3 cellular contexts compared by ENCODE assay signal in the genomic region with DNA sequence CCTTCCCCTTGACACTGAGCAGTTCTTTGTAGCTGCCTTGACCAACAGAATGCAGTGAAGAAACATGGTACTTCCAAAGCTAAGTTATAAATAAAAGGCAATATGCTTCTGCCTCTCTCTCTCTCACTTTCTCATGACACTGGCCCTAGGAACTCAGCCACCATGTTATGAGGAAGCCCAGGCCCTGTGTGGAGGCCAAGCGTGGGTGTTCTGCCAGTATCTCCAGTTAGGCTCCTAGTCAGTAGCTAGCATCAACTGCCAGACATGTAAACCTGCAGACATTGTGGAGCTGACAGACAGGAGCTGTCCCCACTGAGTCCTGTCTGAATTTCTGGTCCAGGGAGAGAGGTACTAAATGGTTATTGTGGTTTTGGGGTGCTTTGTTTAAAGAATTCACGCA.
A peak's percentile ranks its signal among the peaks of the same experiment; 100 is the strongest.
TF ChIP-seq lines count a peak whose summit lies in the region.

No MANE protein-coding gene starts in this region.

TF ChIP-seq in SK-N-SH treated with all-trans-retinoic acid at 6 μM for 48 hours, 23 proteins besides CTCF, POLR2A, EP300 and RAD21:
- no peak for TF ChIP-seq ZFP30 (CRISPR knock-in tag; IDR thresholded peaks at IDR 0.05)
- TF ChIP-seq ZC3H10 (CRISPR knock-in tag; IDR thresholded peaks at IDR 0.05), result no peak
- no peak for TF ChIP-seq TOX (CRISPR knock-in tag; IDR thresholded peaks at IDR 0.05; ENCODE audit: borderline replicate concordance)
- peak; percentile 85; the same call in 1 of the 2 replicates for TF ChIP-seq ZNF565 (CRISPR knock-in tag; conservative IDR thresholded peaks at IDR 0.05; ENCODE audit: low read depth)

TF ChIP-seq in SK-N-SH, 30 proteins besides CTCF, POLR2A, EP300 and RAD21:
- TF ChIP-seq POLR2AphosphoS5 (IDR thresholded peaks at IDR 0.05; ENCODE audit: low read depth, low read length) (no peak), GABPA (IDR thresholded peaks at IDR 0.05; ENCODE audit: low read depth) (no peak), TEAD4 (IDR thresholded peaks at IDR 0.05; ENCODE audit: borderline replicate concordance, insufficient read depth) (no peak)
- TF ChIP-seq, protein P1, sequence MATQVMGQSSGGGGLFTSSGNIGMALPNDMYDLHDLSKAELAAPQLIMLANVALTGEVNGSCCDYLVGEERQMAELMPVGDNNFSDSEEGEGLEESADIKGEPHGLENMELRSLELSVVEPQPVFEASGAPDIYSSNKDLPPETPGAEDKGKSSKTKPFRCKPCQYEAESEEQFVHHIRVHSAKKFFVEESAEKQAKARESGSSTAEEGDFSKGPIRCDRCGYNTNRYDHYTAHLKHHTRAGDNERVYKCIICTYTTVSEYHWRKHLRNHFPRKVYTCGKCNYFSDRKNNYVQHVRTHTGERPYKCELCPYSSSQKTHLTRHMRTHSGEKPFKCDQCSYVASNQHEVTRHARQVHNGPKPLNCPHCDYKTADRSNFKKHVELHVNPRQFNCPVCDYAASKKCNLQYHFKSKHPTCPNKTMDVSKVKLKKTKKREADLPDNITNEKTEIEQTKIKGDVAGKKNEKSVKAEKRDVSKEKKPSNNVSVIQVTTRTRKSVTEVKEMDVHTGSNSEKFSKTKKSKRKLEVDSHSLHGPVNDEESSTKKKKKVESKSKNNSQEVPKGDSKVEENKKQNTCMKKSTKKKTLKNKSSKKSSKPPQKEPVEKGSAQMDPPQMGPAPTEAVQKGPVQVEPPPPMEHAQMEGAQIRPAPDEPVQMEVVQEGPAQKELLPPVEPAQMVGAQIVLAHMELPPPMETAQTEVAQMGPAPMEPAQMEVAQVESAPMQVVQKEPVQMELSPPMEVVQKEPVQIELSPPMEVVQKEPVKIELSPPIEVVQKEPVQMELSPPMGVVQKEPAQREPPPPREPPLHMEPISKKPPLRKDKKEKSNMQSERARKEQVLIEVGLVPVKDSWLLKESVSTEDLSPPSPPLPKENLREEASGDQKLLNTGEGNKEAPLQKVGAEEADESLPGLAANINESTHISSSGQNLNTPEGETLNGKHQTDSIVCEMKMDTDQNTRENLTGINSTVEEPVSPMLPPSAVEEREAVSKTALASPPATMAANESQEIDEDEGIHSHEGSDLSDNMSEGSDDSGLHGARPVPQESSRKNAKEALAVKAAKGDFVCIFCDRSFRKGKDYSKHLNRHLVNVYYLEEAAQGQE (IDR thresholded peaks at IDR 0.05; ENCODE audit: low read depth, low read length), result no peak

TF ChIP-seq in K562, 482 proteins besides CTCF, POLR2A, EP300 and RAD21 (continues in another document):
- no peak for TF ChIP-seq ZNF316 (IDR thresholded peaks at IDR 0.05)
- TF ChIP-seq SUPT5H (IDR thresholded peaks at IDR 0.05), result 0 out of 2 replicates have a peak, but pooled peaks have one; percentile 14
- no peak for TF ChIP-seq ZNF77 (CRISPR knock-in tag; IDR thresholded peaks at IDR 0.05)
- TF ChIP-seq ZBED1 (IDR thresholded peaks at IDR 0.05), result 0 out of 2 replicates have a peak, but pooled peaks have one; percentile 35
- TF ChIP-seq, protein P2, sequence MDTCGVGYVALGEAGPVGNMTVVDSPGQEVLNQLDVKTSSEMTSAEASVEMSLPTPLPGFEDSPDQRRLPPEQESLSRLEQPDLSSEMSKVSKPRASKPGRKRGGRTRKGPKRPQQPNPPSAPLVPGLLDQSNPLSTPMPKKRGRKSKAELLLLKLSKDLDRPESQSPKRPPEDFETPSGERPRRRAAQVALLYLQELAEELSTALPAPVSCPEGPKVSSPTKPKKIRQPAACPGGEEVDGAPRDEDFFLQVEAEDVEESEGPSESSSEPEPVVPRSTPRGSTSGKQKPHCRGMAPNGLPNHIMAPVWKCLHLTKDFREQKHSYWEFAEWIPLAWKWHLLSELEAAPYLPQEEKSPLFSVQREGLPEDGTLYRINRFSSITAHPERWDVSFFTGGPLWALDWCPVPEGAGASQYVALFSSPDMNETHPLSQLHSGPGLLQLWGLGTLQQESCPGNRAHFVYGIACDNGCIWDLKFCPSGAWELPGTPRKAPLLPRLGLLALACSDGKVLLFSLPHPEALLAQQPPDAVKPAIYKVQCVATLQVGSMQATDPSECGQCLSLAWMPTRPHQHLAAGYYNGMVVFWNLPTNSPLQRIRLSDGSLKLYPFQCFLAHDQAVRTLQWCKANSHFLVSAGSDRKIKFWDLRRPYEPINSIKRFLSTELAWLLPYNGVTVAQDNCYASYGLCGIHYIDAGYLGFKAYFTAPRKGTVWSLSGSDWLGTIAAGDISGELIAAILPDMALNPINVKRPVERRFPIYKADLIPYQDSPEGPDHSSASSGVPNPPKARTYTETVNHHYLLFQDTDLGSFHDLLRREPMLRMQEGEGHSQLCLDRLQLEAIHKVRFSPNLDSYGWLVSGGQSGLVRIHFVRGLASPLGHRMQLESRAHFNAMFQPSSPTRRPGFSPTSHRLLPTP (IDR thresholded peaks at IDR 0.05; ENCODE audit: borderline replicate concordance, extremely low read depth, insufficient read length), result no peak
- TF ChIP-seq, protein P3, sequence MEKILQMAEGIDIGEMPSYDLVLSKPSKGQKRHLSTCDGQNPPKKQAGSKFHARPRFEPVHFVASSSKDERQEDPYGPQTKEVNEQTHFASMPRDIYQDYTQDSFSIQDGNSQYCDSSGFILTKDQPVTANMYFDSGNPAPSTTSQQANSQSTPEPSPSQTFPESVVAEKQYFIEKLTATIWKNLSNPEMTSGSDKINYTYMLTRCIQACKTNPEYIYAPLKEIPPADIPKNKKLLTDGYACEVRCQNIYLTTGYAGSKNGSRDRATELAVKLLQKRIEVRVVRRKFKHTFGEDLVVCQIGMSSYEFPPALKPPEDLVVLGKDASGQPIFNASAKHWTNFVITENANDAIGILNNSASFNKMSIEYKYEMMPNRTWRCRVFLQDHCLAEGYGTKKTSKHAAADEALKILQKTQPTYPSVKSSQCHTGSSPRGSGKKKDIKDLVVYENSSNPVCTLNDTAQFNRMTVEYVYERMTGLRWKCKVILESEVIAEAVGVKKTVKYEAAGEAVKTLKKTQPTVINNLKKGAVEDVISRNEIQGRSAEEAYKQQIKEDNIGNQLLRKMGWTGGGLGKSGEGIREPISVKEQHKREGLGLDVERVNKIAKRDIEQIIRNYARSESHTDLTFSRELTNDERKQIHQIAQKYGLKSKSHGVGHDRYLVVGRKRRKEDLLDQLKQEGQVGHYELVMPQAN (IDR thresholded peaks at IDR 0.05; ENCODE audit: borderline replicate concordance), result no peak
- TF ChIP-seq MAFG (tag; conservative IDR thresholded peaks at IDR 0.05), result no peak
- TF ChIP-seq, protein P4, sequence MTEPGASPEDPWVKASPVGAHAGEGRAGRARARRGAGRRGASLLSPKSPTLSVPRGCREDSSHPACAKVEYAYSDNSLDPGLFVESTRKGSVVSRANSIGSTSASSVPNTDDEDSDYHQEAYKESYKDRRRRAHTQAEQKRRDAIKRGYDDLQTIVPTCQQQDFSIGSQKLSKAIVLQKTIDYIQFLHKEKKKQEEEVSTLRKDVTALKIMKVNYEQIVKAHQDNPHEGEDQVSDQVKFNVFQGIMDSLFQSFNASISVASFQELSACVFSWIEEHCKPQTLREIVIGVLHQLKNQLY (CRISPR knock-in tag; conservative IDR thresholded peaks at IDR 0.05), result no peak
- TF ChIP-seq CBX5 (IDR thresholded peaks at IDR 0.05; ENCODE audit: borderline replicate concordance, low read depth), result 0 out of 2 replicates have a peak, but pooled peaks have one; percentile 15
- no peak for TF ChIP-seq ATF7 (IDR thresholded peaks at IDR 0.05)
- TF ChIP-seq, protein P5, sequence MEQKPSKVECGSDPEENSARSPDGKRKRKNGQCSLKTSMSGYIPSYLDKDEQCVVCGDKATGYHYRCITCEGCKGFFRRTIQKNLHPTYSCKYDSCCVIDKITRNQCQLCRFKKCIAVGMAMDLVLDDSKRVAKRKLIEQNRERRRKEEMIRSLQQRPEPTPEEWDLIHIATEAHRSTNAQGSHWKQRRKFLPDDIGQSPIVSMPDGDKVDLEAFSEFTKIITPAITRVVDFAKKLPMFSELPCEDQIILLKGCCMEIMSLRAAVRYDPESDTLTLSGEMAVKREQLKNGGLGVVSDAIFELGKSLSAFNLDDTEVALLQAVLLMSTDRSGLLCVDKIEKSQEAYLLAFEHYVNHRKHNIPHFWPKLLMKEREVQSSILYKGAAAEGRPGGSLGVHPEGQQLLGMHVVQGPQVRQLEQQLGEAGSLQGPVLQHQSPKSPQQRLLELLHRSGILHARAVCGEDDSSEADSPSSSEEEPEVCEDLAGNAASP (IDR thresholded peaks at IDR 0.05), result no peak
- TF ChIP-seq PRPF4 (IDR thresholded peaks at IDR 0.05; ENCODE audit: insufficient read depth, low read depth, low read length, poor library complexity, severe bottlenecking), result no peak
- 0 out of 2 replicates have a peak, but pooled peaks have one; percentile 16 for TF ChIP-seq PML (IDR thresholded peaks at IDR 0.05; ENCODE audit: low read length)
- no peak for TF ChIP-seq ZFP30 (CRISPR knock-in tag; IDR thresholded peaks at IDR 0.05; ENCODE audit: borderline replicate concordance)
- TF ChIP-seq, protein P6, sequence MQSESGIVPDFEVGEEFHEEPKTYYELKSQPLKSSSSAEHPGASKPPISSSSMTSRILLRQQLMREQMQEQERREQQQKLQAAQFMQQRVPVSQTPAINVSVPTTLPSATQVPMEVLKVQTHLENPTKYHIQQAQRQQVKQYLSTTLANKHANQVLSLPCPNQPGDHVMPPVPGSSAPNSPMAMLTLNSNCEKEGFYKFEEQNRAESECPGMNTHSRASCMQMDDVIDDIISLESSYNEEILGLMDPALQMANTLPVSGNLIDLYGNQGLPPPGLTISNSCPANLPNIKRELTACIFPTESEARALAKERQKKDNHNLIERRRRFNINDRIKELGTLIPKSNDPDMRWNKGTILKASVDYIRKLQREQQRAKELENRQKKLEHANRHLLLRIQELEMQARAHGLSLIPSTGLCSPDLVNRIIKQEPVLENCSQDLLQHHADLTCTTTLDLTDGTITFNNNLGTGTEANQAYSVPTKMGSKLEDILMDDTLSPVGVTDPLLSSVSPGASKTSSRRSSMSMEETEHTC (IDR thresholded peaks at IDR 0.05), result no peak
- no peak for TF ChIP-seq HEY1 (CRISPR knock-in tag; IDR thresholded peaks at IDR 0.05; ENCODE audit: borderline replicate concordance)
- TF ChIP-seq L3MBTL2 (IDR thresholded peaks at IDR 0.05), result no peak
- TF ChIP-seq, protein P7, sequence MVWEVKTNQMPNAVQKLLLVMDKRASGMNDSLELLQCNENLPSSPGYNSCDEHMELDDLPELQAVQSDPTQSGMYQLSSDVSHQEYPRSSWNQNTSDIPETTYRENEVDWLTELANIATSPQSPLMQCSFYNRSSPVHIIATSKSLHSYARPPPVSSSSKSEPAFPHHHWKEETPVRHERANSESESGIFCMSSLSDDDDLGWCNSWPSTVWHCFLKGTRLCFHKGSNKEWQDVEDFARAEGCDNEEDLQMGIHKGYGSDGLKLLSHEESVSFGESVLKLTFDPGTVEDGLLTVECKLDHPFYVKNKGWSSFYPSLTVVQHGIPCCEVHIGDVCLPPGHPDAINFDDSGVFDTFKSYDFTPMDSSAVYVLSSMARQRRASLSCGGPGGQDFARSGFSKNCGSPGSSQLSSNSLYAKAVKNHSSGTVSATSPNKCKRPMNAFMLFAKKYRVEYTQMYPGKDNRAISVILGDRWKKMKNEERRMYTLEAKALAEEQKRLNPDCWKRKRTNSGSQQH (CRISPR knock-in tag; IDR thresholded peaks at IDR 0.05), result no peak
- TF ChIP-seq FOXP1 (CRISPR knock-in tag; IDR thresholded peaks at IDR 0.05), result no peak
- TF ChIP-seq ARID1B (IDR thresholded peaks at IDR 0.05), result no peak
- TF ChIP-seq, protein P8, sequence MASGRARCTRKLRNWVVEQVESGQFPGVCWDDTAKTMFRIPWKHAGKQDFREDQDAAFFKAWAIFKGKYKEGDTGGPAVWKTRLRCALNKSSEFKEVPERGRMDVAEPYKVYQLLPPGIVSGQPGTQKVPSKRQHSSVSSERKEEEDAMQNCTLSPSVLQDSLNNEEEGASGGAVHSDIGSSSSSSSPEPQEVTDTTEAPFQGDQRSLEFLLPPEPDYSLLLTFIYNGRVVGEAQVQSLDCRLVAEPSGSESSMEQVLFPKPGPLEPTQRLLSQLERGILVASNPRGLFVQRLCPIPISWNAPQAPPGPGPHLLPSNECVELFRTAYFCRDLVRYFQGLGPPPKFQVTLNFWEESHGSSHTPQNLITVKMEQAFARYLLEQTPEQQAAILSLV (tag; IDR thresholded peaks at IDR 0.05), result no peak
- TF ChIP-seq, protein P9, sequence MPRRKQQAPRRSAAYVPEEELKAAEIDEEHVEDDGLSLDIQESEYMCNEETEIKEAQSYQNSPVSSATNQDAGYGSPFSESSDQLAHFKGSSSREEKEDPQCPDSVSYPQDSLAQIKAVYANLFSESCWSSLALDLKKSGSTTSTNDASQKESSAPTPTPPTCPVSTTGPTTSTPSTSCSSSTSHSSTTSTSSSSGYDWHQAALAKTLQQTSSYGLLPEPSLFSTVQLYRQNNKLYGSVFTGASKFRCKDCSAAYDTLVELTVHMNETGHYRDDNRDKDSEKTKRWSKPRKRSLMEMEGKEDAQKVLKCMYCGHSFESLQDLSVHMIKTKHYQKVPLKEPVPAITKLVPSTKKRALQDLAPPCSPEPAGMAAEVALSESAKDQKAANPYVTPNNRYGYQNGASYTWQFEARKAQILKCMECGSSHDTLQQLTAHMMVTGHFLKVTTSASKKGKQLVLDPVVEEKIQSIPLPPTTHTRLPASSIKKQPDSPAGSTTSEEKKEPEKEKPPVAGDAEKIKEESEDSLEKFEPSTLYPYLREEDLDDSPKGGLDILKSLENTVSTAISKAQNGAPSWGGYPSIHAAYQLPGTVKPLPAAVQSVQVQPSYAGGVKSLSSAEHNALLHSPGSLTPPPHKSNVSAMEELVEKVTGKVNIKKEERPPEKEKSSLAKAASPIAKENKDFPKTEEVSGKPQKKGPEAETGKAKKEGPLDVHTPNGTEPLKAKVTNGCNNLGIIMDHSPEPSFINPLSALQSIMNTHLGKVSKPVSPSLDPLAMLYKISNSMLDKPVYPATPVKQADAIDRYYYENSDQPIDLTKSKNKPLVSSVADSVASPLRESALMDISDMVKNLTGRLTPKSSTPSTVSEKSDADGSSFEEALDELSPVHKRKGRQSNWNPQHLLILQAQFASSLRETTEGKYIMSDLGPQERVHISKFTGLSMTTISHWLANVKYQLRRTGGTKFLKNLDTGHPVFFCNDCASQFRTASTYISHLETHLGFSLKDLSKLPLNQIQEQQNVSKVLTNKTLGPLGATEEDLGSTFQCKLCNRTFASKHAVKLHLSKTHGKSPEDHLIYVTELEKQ (CRISPR knock-in tag; IDR thresholded peaks at IDR 0.05), result no peak
- TF ChIP-seq, protein P10, sequence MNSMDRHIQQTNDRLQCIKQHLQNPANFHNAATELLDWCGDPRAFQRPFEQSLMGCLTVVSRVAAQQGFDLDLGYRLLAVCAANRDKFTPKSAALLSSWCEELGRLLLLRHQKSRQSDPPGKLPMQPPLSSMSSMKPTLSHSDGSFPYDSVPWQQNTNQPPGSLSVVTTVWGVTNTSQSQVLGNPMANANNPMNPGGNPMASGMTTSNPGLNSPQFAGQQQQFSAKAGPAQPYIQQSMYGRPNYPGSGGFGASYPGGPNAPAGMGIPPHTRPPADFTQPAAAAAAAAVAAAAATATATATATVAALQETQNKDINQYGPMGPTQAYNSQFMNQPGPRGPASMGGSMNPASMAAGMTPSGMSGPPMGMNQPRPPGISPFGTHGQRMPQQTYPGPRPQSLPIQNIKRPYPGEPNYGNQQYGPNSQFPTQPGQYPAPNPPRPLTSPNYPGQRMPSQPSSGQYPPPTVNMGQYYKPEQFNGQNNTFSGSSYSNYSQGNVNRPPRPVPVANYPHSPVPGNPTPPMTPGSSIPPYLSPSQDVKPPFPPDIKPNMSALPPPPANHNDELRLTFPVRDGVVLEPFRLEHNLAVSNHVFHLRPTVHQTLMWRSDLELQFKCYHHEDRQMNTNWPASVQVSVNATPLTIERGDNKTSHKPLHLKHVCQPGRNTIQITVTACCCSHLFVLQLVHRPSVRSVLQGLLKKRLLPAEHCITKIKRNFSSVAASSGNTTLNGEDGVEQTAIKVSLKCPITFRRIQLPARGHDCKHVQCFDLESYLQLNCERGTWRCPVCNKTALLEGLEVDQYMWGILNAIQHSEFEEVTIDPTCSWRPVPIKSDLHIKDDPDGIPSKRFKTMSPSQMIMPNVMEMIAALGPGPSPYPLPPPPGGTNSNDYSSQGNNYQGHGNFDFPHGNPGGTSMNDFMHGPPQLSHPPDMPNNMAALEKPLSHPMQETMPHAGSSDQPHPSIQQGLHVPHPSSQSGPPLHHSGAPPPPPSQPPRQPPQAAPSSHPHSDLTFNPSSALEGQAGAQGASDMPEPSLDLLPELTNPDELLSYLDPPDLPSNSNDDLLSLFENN (IDR thresholded peaks at IDR 0.05; ENCODE audit: low read depth in 2 of 2, low read length in 2 of 2), result no peak
- TF ChIP-seq MAFK (IDR thresholded peaks at IDR 0.05; ENCODE audit: low read length), result no peak
- no peak for TF ChIP-seq ELF2 (CRISPR knock-in tag; IDR thresholded peaks at IDR 0.05)
